Comparison of ENCODE assay signal across 1 cellular context in the genomic region with DNA sequence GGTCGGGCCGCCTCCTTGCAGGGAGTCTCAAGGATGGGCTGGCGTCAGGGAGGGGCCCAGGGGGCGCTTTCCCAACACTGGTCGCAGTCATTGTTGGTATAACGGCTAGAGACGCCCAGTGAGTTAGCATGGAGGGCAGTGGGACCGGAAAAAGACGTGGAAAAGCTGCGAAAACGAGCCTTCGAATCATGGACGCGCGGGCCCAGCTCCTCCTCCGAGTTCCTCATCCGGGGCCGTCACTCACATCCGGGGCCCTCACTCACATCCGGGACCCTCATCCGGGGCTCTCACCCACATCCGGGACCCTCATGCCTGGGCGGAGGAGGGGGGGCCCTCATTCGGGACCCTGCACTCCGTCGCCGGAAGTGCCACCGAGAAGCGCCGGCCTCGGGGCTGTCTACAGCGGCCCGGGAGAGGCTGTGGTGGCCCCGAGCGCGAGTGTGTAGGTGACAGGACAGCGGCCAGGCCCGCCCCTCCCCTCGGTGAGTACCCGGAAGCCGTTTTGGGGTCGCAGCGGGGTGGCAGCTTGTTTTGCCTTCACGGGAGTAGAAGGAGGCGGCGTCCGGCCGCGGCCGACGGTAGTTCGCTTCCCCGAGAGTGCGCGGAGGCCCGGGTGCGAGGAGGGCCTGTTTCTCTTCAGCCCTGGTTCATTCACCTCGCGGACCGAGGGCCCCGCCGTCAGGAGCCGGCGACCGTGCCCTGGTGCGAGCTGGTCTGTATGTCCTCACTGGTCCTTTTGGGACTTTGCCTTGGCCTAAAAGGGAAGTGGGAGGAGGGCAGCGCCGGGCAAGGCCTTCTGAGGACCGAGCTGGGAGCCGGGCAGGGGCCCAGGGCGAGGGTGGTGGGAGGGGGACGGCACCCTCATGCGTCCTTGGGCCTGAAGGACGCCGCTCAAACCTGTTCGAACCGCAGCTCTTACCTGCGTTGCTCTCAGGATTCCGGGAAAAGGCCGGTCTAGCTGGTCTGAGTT.
A peak's percentile ranks its signal among the peaks of the same experiment; 100 is the strongest.
TF ChIP-seq lines count a peak whose summit lies in the region.

A gene with protein sequence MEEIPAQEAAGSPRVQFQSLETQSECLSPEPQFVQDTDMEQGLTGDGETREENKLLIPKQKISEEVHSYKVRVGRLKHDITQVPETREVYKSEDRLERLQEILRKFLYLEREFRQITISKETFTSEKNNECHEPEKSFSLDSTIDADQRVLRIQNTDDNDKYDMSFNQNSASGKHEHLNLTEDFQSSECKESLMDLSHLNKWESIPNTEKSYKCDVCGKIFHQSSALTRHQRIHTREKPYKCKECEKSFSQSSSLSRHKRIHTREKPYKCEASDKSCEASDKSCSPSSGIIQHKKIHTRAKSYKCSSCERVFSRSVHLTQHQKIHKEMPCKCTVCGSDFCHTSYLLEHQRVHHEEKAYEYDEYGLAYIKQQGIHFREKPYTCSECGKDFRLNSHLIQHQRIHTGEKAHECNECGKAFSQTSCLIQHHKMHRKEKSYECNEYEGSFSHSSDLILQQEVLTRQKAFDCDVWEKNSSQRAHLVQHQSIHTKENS (plus strand): TSS at position 337 of the 970 bp plus-strand sequence. CDS start 1,918 bp downstream, outside the sequence.

TF ChIP-seq in K562, 482 proteins besides CTCF, POLR2A, EP300 and RAD21 (continued from another document):
- TF ChIP-seq, protein P1, sequence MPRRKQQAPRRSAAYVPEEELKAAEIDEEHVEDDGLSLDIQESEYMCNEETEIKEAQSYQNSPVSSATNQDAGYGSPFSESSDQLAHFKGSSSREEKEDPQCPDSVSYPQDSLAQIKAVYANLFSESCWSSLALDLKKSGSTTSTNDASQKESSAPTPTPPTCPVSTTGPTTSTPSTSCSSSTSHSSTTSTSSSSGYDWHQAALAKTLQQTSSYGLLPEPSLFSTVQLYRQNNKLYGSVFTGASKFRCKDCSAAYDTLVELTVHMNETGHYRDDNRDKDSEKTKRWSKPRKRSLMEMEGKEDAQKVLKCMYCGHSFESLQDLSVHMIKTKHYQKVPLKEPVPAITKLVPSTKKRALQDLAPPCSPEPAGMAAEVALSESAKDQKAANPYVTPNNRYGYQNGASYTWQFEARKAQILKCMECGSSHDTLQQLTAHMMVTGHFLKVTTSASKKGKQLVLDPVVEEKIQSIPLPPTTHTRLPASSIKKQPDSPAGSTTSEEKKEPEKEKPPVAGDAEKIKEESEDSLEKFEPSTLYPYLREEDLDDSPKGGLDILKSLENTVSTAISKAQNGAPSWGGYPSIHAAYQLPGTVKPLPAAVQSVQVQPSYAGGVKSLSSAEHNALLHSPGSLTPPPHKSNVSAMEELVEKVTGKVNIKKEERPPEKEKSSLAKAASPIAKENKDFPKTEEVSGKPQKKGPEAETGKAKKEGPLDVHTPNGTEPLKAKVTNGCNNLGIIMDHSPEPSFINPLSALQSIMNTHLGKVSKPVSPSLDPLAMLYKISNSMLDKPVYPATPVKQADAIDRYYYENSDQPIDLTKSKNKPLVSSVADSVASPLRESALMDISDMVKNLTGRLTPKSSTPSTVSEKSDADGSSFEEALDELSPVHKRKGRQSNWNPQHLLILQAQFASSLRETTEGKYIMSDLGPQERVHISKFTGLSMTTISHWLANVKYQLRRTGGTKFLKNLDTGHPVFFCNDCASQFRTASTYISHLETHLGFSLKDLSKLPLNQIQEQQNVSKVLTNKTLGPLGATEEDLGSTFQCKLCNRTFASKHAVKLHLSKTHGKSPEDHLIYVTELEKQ (CRISPR knock-in tag; IDR thresholded peaks at IDR 0.05) = no peak
- TF ChIP-seq MCM5 (IDR thresholded peaks at IDR 0.05; ENCODE audit: low read depth) = no peak
- TF ChIP-seq, protein P2, sequence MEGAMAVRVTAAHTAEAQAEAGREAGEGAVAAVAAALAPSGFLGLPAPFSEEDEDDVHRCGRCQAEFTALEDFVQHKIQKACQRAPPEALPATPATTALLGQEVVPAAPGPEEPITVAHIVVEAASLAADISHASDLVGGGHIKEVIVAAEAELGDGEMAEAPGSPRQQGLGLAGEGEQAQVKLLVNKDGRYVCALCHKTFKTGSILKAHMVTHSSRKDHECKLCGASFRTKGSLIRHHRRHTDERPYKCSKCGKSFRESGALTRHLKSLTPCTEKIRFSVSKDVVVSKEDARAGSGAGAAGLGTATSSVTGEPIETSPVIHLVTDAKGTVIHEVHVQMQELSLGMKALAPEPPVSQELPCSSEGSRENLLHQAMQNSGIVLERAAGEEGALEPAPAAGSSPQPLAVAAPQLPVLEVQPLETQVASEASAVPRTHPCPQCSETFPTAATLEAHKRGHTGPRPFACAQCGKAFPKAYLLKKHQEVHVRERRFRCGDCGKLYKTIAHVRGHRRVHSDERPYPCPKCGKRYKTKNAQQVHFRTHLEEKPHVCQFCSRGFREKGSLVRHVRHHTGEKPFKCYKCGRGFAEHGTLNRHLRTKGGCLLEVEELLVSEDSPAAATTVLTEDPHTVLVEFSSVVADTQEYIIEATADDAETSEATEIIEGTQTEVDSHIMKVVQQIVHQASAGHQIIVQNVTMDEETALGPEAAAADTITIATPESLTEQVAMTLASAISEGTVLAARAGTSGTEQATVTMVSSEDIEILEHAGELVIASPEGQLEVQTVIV (CRISPR knock-in tag; IDR thresholded peaks at IDR 0.05; ENCODE audit: borderline replicate concordance) = no peak
- TF ChIP-seq, protein P3, sequence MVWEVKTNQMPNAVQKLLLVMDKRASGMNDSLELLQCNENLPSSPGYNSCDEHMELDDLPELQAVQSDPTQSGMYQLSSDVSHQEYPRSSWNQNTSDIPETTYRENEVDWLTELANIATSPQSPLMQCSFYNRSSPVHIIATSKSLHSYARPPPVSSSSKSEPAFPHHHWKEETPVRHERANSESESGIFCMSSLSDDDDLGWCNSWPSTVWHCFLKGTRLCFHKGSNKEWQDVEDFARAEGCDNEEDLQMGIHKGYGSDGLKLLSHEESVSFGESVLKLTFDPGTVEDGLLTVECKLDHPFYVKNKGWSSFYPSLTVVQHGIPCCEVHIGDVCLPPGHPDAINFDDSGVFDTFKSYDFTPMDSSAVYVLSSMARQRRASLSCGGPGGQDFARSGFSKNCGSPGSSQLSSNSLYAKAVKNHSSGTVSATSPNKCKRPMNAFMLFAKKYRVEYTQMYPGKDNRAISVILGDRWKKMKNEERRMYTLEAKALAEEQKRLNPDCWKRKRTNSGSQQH (CRISPR knock-in tag; IDR thresholded peaks at IDR 0.05) = no peak
- no peak for TF ChIP-seq PHF21A (IDR thresholded peaks at IDR 0.05; ENCODE audit: borderline replicate concordance, low read depth)
- peak; percentile 91; the same call in 1 of the 2 replicates for TF ChIP-seq SRSF3 (IDR thresholded peaks at IDR 0.05; ENCODE audit: insufficient read depth, low read length)
- TF ChIP-seq ZNF551 (CRISPR knock-in tag; IDR thresholded peaks at IDR 0.05) = no peak
- TF ChIP-seq MXI1 (IDR thresholded peaks at IDR 0.05; ENCODE audit: low read depth, low read length) = no peak
- TF ChIP-seq MBD2 (IDR thresholded peaks at IDR 0.05; ENCODE audit: borderline replicate concordance, low read depth) = peak; percentile 69; the same call in 1 of the 2 replicates
- TF ChIP-seq KLF6 (CRISPR knock-in tag; IDR thresholded peaks at IDR 0.05; ENCODE audit: borderline replicate concordance) = no peak; the same call in 1 of the 2 replicates
- TF ChIP-seq GABPB2 (CRISPR knock-in tag; conservative IDR thresholded peaks at IDR 0.05) = no peak
- TF ChIP-seq ZNF75A (CRISPR knock-in tag; IDR thresholded peaks at IDR 0.05) = no peak
- TF ChIP-seq, protein P4, sequence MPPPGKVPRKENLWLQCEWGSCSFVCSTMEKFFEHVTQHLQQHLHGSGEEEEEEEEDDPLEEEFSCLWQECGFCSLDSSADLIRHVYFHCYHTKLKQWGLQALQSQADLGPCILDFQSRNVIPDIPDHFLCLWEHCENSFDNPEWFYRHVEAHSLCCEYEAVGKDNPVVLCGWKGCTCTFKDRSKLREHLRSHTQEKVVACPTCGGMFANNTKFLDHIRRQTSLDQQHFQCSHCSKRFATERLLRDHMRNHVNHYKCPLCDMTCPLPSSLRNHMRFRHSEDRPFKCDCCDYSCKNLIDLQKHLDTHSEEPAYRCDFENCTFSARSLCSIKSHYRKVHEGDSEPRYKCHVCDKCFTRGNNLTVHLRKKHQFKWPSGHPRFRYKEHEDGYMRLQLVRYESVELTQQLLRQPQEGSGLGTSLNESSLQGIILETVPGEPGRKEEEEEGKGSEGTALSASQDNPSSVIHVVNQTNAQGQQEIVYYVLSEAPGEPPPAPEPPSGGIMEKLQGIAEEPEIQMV (tag; conservative IDR thresholded peaks at IDR 0.05; ENCODE audit: low read depth) = no peak
- TF ChIP-seq ZNF121 (CRISPR knock-in tag; conservative IDR thresholded peaks at IDR 0.05) = 0 out of 2 replicates have a peak, but pooled peaks have one; percentile 3
- no peak for TF ChIP-seq KAT8 (IDR thresholded peaks at IDR 0.05; ENCODE audit: low read depth)
- TF ChIP-seq ZC3H4 (CRISPR knock-in tag; IDR thresholded peaks at IDR 0.05; ENCODE audit: borderline replicate concordance) = peak; percentile 56; the same call in 1 of the 2 replicates
- TF ChIP-seq TAF9B (IDR thresholded peaks at IDR 0.05; ENCODE audit: partially characterized antibody) = peak; percentile 83
- no peak for TF ChIP-seq ZNF589 (CRISPR knock-in tag; IDR thresholded peaks at IDR 0.05; ENCODE audit: low read depth)
- no peak; the same call in 1 of the 2 replicates for TF ChIP-seq DPF2 (IDR thresholded peaks at IDR 0.05)
- peak; percentile 94 for TF ChIP-seq HDAC2 (IDR thresholded peaks at IDR 0.05)
- TF ChIP-seq, protein P5, sequence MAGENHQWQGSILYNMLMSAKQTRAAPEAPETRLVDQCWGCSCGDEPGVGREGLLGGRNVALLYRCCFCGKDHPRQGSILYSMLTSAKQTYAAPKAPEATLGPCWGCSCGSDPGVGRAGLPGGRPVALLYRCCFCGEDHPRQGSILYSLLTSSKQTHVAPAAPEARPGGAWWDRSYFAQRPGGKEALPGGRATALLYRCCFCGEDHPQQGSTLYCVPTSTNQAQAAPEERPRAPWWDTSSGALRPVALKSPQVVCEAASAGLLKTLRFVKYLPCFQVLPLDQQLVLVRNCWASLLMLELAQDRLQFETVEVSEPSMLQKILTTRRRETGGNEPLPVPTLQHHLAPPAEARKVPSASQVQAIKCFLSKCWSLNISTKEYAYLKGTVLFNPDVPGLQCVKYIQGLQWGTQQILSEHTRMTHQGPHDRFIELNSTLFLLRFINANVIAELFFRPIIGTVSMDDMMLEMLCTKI (IDR thresholded peaks at IDR 0.05; ENCODE audit: partially characterized antibody) = no peak
- TF ChIP-seq, protein P6, sequence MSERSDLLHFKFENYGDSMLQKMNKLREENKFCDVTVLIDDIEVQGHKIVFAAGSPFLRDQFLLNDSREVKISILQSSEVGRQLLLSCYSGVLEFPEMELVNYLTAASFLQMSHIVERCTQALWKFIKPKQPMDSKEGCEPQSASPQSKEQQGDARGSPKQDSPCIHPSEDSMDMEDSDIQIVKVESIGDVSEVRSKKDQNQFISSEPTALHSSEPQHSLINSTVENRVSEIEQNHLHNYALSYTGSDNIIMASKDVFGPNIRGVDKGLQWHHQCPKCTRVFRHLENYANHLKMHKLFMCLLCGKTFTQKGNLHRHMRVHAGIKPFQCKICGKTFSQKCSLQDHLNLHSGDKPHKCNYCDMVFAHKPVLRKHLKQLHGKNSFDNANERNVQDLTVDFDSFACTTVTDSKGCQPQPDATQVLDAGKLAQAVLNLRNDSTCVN (CRISPR knock-in tag; IDR thresholded peaks at IDR 0.05) = no peak
